Comparison of ENCODE assay signal across 1 cellular context in genomic region chr3:48716982-48717746, GRCh38.
A peak's percentile ranks its signal among the peaks of the same experiment; 100 is the strongest.
TF ChIP-seq lines count a peak whose summit lies in the region.

Gene IP6K2 (minus strand): TSS chr3:48717221. CDS start chr3:48695291, 21,930 bp downstream.

TF ChIP-seq in HepG2, 621 proteins besides CTCF, POLR2A, EP300 and RAD21 (continued from another document and continues in another):
- TF ChIP-seq THAP9 (CRISPR knock-in tag; IDR thresholded peaks at IDR 0.05; ENCODE audit: borderline replicate concordance) (peak; percentile 41; the same call in 1 of the 2 replicates), IRF9 (CRISPR knock-in tag; IDR thresholded peaks at IDR 0.05; ENCODE audit: borderline replicate concordance) (no peak), ZFP36L1 (CRISPR knock-in tag; IDR thresholded peaks at IDR 0.05) (peak; percentile 77; the same call in 1 of the 2 replicates), THAP8 (CRISPR knock-in tag; IDR thresholded peaks at IDR 0.05; ENCODE audit: borderline replicate concordance) (no peak), ZNF639 (CRISPR knock-in tag; conservative IDR thresholded peaks at IDR 0.05) (no peak), BRD4 (CRISPR knock-in tag; IDR thresholded peaks at IDR 0.05) (no peak), NFRKB (IDR thresholded peaks at IDR 0.05) (peak; percentile 78), CREB3 (CRISPR knock-in tag; IDR thresholded peaks at IDR 0.05) (no peak), KAT8 (CRISPR knock-in tag; IDR thresholded peaks at IDR 0.05) (peak; percentile 88), SALL2 (CRISPR knock-in tag; IDR thresholded peaks at IDR 0.05) (0 out of 2 replicates have a peak, but pooled peaks have one; percentile 9), ZNF792 (CRISPR knock-in tag; IDR thresholded peaks at IDR 0.05) (peak; percentile 41; the same call in 1 of the 2 replicates), ZBTB46 (CRISPR knock-in tag; IDR thresholded peaks at IDR 0.05; ENCODE audit: borderline replicate concordance) (no peak), KDM5A (IDR thresholded peaks at IDR 0.05; ENCODE audit: borderline replicate concordance, low read length) (peak; percentile 74; the same call in 1 of the 2 replicates), ZNF850 (CRISPR knock-in tag; conservative IDR thresholded peaks at IDR 0.05) (no peak), ZFP1 (CRISPR knock-in tag; IDR thresholded peaks at IDR 0.05) (no peak), PRMT3 (CRISPR knock-in tag; IDR thresholded peaks at IDR 0.05; ENCODE audit: borderline replicate concordance, low read depth) (no peak), NCOA2 (CRISPR knock-in tag; IDR thresholded peaks at IDR 0.05) (no peak), HDAC1 (CRISPR knock-in tag; IDR thresholded peaks at IDR 0.05) (peak; percentile 69), MEIS2 (CRISPR knock-in tag; IDR thresholded peaks at IDR 0.05) (peak; percentile 22; the same call in 1 of the 2 replicates), TIGD3 (CRISPR knock-in tag; IDR thresholded peaks at IDR 0.05; ENCODE audit: borderline replicate concordance) (no peak), ZNF468 (CRISPR knock-in tag; IDR thresholded peaks at IDR 0.05) (no peak), HMGXB4 (CRISPR knock-in tag; IDR thresholded peaks at IDR 0.05; ENCODE audit: borderline replicate concordance in 1 of 2, low read depth in 1 of 2) (peak; percentile 16 to 74; a peak in 2 of 4 replicates), ZNF691 (CRISPR knock-in tag; IDR thresholded peaks at IDR 0.05; ENCODE audit: borderline replicate concordance, low read depth) (0 out of 2 replicates have a peak, but pooled peaks have one; percentile 20), ZNF136 (CRISPR knock-in tag; IDR thresholded peaks at IDR 0.05; ENCODE audit: low read depth) (no peak), ZNF264 (CRISPR knock-in tag; IDR thresholded peaks at IDR 0.05) (no peak), ZNF629 (CRISPR knock-in tag; conservative IDR thresholded peaks at IDR 0.05) (no peak), HMGXB3 (CRISPR knock-in tag; IDR thresholded peaks at IDR 0.05; ENCODE audit: borderline replicate concordance) (peak; percentile 94; the same call in 1 of the 2 replicates), BCLAF1 (IDR thresholded peaks at IDR 0.05) (no peak), POGK (CRISPR knock-in tag; conservative IDR thresholded peaks at IDR 0.05) (no peak), RBFOX2 (IDR thresholded peaks at IDR 0.05; ENCODE audit: low read depth, low read length) (peak; percentile 89), YEATS4 (CRISPR knock-in tag; IDR thresholded peaks at IDR 0.05; ENCODE audit: borderline replicate concordance) (peak; percentile 96), NONO (IDR thresholded peaks at IDR 0.05) (no peak), NONO (CRISPR knock-in tag; conservative IDR thresholded peaks at IDR 0.05) (peak; percentile 71), MXI1 (IDR thresholded peaks at IDR 0.05; ENCODE audit: borderline replicate concordance, low read depth, low read length) (peak; percentile 83; the same call in 2 of the 3 replicates)
